1 cellular context compared by ENCODE assay signal in the genomic region with DNA sequence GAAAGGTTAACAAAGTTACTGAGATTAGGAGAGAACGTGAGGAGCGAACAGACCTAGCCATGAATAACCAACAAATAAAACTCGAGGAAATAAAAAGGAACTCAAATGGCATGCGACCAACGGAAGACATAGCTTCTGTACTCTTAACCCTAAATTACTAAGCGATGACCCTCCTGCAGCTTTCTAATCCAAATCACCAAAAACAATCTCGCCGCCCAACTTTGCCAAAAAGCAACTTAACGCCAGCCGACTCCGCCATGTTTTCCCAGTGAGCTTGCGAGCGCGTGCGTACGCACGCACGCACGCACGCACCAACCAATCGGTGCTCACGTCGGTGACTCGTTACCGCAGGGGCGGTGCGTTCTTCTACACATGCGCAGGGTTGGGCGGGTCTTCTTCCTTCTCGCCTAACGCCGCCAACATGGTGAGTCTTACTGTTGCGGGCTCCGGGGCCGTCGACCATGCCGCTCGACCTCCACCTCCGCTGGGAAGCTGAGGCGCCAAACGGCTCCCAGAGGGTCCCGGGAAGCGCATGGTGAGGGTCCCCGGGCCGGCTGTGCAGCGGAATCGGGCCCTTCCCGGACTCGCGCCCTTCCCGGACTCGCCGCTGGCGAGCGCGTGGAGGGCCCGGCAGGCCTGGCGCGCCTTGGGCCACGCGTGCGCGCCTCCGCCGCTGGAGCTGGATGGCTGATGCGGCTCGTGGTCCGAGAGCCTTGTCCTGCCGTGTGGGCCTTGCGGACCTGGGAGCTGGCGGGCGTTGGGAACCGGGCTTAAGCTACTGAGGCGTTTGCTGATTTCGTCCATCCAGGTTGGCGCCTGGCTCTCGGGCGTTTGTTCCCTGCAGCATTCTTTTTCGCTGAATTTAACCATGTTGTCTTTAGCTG.
TF ChIP-seq lines count a peak whose summit lies in the region.

Gene RPL14 (plus strand): TSS at position 400 of the 884 bp plus-strand sequence. CDS start 133 bp downstream, at position 533.

TF ChIP-seq in SK-N-SH, 30 proteins besides CTCF, POLR2A, EP300 and RAD21 (continued from another document):
- peak; percentile 36; the same call in 1 of the 2 replicates for TF ChIP-seq SIN3A (IDR thresholded peaks at IDR 0.05; ENCODE audit: borderline replicate concordance, low read depth, low read length)
- TF ChIP-seq RXRA (IDR thresholded peaks at IDR 0.05; ENCODE audit: borderline replicate concordance, low read depth) = no peak
- TF ChIP-seq GABPA (IDR thresholded peaks at IDR 0.05; ENCODE audit: low read depth) = 0 out of 2 replicates have a peak, but pooled peaks have one; percentile 29
- no peak for TF ChIP-seq JUND (IDR thresholded peaks at IDR 0.05)
- 0 out of 2 replicates have a peak, but pooled peaks have one; percentile 7 for TF ChIP-seq ELF1 (IDR thresholded peaks at IDR 0.05)
- TF ChIP-seq TEAD4 (IDR thresholded peaks at IDR 0.05; ENCODE audit: borderline replicate concordance, insufficient read depth) = no peak
- TF ChIP-seq FOXM1 (IDR thresholded peaks at IDR 0.05; ENCODE audit: low read depth) = no peak
- TF ChIP-seq POLR2AphosphoS5 (IDR thresholded peaks at IDR 0.05; ENCODE audit: low read depth, low read length) = peak; percentile 98
- peak; percentile 43 for TF ChIP-seq CHD2 (IDR thresholded peaks at IDR 0.05; ENCODE audit: low read length, partially characterized antibody)
- TF ChIP-seq RCOR1 (IDR thresholded peaks at IDR 0.05; ENCODE audit: low read length) = no peak
- TF ChIP-seq NRF1 (IDR thresholded peaks at IDR 0.05; ENCODE audit: low read depth, low read length) = peak; percentile 87
- no peak for TF ChIP-seq MEF2A (IDR thresholded peaks at IDR 0.05; ENCODE audit: borderline replicate concordance, low read depth)
- no peak for TF ChIP-seq FOXJ3 (CRISPR knock-in tag; IDR thresholded peaks at IDR 0.05)
- no peak for TF ChIP-seq NFIC (IDR thresholded peaks at IDR 0.05; ENCODE audit: borderline replicate concordance)
- peak; percentile 90 for TF ChIP-seq MXI1 (IDR thresholded peaks at IDR 0.05; ENCODE audit: low read depth, low read length)
- TF ChIP-seq GATA2 (CRISPR knock-in tag; IDR thresholded peaks at IDR 0.05) = no peak; the same call in 1 of the 2 replicates
- TF ChIP-seq SMC3 (IDR thresholded peaks at IDR 0.05; ENCODE audit: low read depth, low read length) = no peak
- TF ChIP-seq, protein P1, sequence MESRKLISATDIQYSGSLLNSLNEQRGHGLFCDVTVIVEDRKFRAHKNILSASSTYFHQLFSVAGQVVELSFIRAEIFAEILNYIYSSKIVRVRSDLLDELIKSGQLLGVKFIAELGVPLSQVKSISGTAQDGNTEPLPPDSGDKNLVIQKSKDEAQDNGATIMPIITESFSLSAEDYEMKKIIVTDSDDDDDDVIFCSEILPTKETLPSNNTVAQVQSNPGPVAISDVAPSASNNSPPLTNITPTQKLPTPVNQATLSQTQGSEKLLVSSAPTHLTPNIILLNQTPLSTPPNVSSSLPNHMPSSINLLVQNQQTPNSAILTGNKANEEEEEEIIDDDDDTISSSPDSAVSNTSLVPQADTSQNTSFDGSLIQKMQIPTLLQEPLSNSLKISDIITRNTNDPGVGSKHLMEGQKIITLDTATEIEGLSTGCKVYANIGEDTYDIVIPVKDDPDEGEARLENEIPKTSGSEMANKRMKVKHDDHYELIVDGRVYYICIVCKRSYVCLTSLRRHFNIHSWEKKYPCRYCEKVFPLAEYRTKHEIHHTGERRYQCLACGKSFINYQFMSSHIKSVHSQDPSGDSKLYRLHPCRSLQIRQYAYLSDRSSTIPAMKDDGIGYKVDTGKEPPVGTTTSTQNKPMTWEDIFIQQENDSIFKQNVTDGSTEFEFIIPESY (IDR thresholded peaks at IDR 0.05; ENCODE audit: borderline replicate concordance, low read depth) = no peak
- no peak for TF ChIP-seq EZH2phosphoT487 (IDR thresholded peaks at IDR 0.05; ENCODE audit: borderline replicate concordance, low read depth)
- TF ChIP-seq, protein P2, sequence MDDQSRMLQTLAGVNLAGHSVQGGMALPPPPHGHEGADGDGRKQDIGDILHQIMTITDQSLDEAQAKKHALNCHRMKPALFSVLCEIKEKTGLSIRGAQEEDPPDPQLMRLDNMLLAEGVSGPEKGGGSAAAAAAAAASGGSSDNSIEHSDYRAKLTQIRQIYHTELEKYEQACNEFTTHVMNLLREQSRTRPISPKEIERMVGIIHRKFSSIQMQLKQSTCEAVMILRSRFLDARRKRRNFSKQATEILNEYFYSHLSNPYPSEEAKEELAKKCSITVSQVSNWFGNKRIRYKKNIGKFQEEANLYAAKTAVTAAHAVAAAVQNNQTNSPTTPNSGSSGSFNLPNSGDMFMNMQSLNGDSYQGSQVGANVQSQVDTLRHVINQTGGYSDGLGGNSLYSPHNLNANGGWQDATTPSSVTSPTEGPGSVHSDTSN (IDR thresholded peaks at IDR 0.05) = no peak
- TF ChIP-seq RFX5 (IDR thresholded peaks at IDR 0.05; ENCODE audit: low read length) = 0 out of 2 replicates have a peak, but pooled peaks have one; percentile 46
- no peak for TF ChIP-seq FOSL2 (IDR thresholded peaks at IDR 0.05; ENCODE audit: borderline replicate concordance, low read depth)
- TF ChIP-seq MAX (IDR thresholded peaks at IDR 0.05; ENCODE audit: low read depth) = peak; percentile 79
- peak; percentile 95 for TF ChIP-seq TAF1 (IDR thresholded peaks at IDR 0.05; ENCODE audit: borderline replicate concordance, low read depth, low read length)
TF ChIP-seq in SK-N-SH: peak in this region for 12.
